In genomic region chr7:44071726-44072363, GRCh38 we compare ENCODE assay signal across 1 cellular context.
A peak's percentile ranks its signal among the peaks of the same experiment; 100 is the strongest.
TF ChIP-seq lines count a peak whose summit lies in the region.

No MANE protein-coding gene starts in this region.

TF ChIP-seq in K562, 482 proteins besides CTCF, POLR2A, EP300 and RAD21:
- TF ChIP-seq MAX (CRISPR knock-in tag; IDR thresholded peaks at IDR 0.05) (peak; percentile 27; the same call in 1 of the 2 replicates), CSDE1 (IDR thresholded peaks at IDR 0.05) (no peak), RUNX1 (IDR thresholded peaks at IDR 0.05; ENCODE audit: low read depth) (no peak), POLR2AphosphoS2 (IDR thresholded peaks at IDR 0.05; ENCODE audit: low read length) (peak; percentile 30; the same call in 1 of the 2 replicates), HDAC2 (IDR thresholded peaks at IDR 0.05) (no peak)
